ENCODE assay signal across 14 cellular contexts in the genomic region with DNA sequence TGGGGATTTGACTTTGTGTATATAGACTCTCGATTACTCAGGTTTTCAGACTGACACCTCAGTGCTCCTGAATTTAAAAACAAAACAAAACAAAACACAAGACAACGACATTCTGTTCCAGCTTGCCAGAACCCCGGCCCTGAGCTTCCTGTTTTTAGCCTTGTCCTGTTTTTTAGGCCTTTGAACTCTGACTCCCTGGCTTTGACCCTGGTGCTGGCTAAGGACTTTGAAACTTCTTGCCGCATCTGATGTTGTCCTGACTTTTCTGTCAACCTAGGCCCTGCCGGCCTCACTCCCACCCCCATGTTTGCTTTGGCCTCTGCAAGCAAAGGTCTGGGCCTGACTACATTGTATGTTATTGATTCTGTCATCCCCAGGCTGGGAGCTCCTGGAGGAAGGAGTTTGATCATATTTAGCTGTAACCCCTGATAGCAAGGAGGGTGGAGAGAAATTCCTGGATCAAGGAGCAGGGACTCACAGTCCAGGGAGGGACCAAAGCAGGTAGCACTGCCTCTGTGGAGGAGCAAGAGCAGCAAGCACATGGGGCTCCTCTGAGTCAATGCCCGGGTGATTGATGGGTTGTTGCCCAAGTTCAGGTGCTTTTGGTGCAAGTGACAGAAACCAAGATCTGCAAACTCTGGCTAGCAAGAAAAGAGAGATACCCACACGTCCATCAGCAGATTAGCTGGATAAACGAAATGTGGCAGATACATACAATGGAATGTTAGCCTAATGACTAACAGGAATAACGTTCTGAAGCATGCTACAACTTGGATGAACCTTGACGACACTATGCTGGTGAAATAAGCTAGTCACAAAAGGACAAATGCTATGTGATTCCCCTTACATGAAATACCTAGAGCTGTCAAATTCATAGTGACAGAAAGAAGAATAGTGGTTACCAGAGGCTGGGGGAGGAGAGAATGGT. TPM values are rescaled to one million over a fixed set of nuclear protein-coding genes. Genes with fewer than 3 reads are reported as not detected.
DNase-seq lines count a peak whose midpoint lies in the region; ATAC-seq and TF ChIP-seq lines count a peak whose summit lies in the region.
"Had no signal": no experiment of that assay in that cellular context is flagged by ENCODE, and none has a peak within 500 bp of the region (broad histone marks: within the 10 kb centered on the region; RNA-seq: fewer than 3 reads in every experiment).

No MANE protein-coding gene starts in this region.

- no peaks in the 10 kb centered on the region for H3K9me3 Mint-ChIP-seq in natural killer cell treated with Interleukin-12 subunit alpha and Interleukin-12 subunit beta and Interleukin-15 and Interleukin-18, amount 100 ng/mL, for 72 hours
- no peaks in the 10 kb centered on the region for H3K9me3 Mint-ChIP-seq in natural killer cell
- no peaks in the 10 kb centered on the region for H3K9me3 Mint-ChIP-seq in T-cell
- H3K9me3 Mint-ChIP-seq: naive B cell had no signal

- H3K27me3 Mint-ChIP-seq in natural killer cell treated with Interleukin-12 subunit alpha and Interleukin-12 subunit beta and Interleukin-15 and Interleukin-18, amount 100 ng/mL, for 72 hours: no peaks in the 10 kb centered on the region
- H3K27me3 Mint-ChIP-seq in natural killer cell (ENCODE audit: low read depth in 2 of 2) (no peaks in the 10 kb centered on the region), T-cell (peaks cover 0 to 7% of the 10 kb centered on the region in 2 donors)

- H3K27me3 ChIP-seq in MM.1S (replicated peaks; ENCODE audit: insufficient read depth, low read length): no peaks in the 10 kb centered on the region

- H3K36me3 Mint-ChIP-seq in natural killer cell treated with Interleukin-12 subunit alpha and Interleukin-12 subunit beta and Interleukin-15 and Interleukin-18, amount 100 ng/mL, for 72 hours: no peaks in the 10 kb centered on the region
- no peaks in the 10 kb centered on the region for H3K36me3 Mint-ChIP-seq in natural killer cell
- no peaks in the 10 kb centered on the region for H3K36me3 Mint-ChIP-seq in T-cell
- H3K36me3 Mint-ChIP-seq: naive B cell had no signal

- H3K4me1 Mint-ChIP-seq in natural killer cell treated with Interleukin-12 subunit alpha and Interleukin-12 subunit beta and Interleukin-15 and Interleukin-18, amount 100 ng/mL, for 72 hours (ENCODE audit: low read depth in 2 of 2): peaks cover 38 to 42% of the 10 kb centered on the region in 2 donors
- H3K4me1 Mint-ChIP-seq in natural killer cell (peaks cover 29 to 46% of the 10 kb centered on the region in 2 donors), T-cell (peaks cover 0 to 6% (median 4%) of the 10 kb centered on the region in 3 donors)

- H3K4me3 ChIP-seq in choroid plexus epithelial cell (ENCODE audit: low read depth, low read length): no peak overlapping the region
- no peak overlapping the region for H3K4me3 ChIP-seq in MM.1S (ENCODE audit: low read length)

- H3K27ac ChIP-seq in MM.1S (ENCODE audit: low read length): no peak overlapping the region
- H3K27ac ChIP-seq: VCaP had no signal

- intact Hi-C loops in natural killer cell (cut with micrococcal nuclease): loop anchor here (2.0 kb wide), 1 partner anchor 93 kb away; no protein-coding TSS in a partner anchor

- no peak overlapping the region for H2AFZ ChIP-seq in MM.1S (ENCODE audit: low read length)

- DNase-seq in natural killer cell treated with Interleukin-12 subunit alpha and Interleukin-12 subunit beta and Interleukin-15 and Interleukin-18, amount 100 ng/mL, for 72 hours (ENCODE audit: low spot score): no peak
- DNase-seq in natural killer cell: no peak
- DNase-seq in choroid plexus epithelial cell (ENCODE audit: low read depth): peak; percentile 47
- peak; percentile 94 for DNase-seq in left lobe of liver (ENCODE audit: low spot score)
- peak; percentile 48 for DNase-seq in ureter (ENCODE audit: low spot score)
- no peak for DNase-seq in COLO829 (ENCODE audit: low spot score)
- DNase-seq in MM.1S: no peak
- no peak for DNase-seq in T-cell
- DNase-seq: DND-41; hippocampal formation; naive B cell; stimulated activated naive CD4-positive, alpha-beta T cell had no signal

- CTCF ChIA-PET in T-cell (lab: Charles Lee): interaction anchor here in 1 of 2 donors (0.6 kb wide), 1 partner anchor 11 kb away, joined by 3 read pairs; no protein-coding TSS in a partner anchor

- H3K4me3 Mint-ChIP-seq in natural killer cell treated with Interleukin-12 subunit alpha and Interleukin-12 subunit beta and Interleukin-15 and Interleukin-18, amount 100 ng/mL, for 72 hours: no peak overlapping the region
- H3K4me3 Mint-ChIP-seq in natural killer cell (no peak overlapping the region), T-cell (no peak overlapping the region)

- H3K9ac ChIP-seq in MM.1S (ENCODE audit: low read length): no peak overlapping the region

- H3K9me2 ChIP-seq in MM.1S (replicated peaks; ENCODE audit: insufficient read depth, low read length): no peaks in the 10 kb centered on the region

- H3F3A ChIP-seq in MM.1S (ENCODE audit: insufficient read depth, low read length): no peaks in the 10 kb centered on the region

- no peak overlapping the region for H3K4me2 ChIP-seq in MM.1S (ENCODE audit: low read depth, low read length)

- POLR2A ChIA-PET in T-cell (lab: Charles Lee): interaction anchor here in 1 of 2 donors (0.6 kb wide), 1 partner anchor 54 kb away, joined by 6 read pairs; no protein-coding TSS in a partner anchor

- TF ChIP-seq CTCF in natural killer cell (IDR thresholded peaks at IDR 0.05) (no peak), choroid plexus epithelial cell (conservative IDR thresholded peaks at IDR 0.05; ENCODE audit: low read depth, low read length) (no peak), MM.1S (IDR thresholded peaks at IDR 0.05; ENCODE audit: low read length) (no peak)

- no peaks in the 10 kb centered on the region for H3K9me3 ChIP-seq in MM.1S (replicated peaks; ENCODE audit: insufficient read depth, low read length)

- no peaks in the 10 kb centered on the region for H3K79me2 ChIP-seq in MM.1S (ENCODE audit: low read length)

- ATAC-seq in natural killer cell treated with Interleukin-12 subunit alpha and Interleukin-12 subunit beta and Interleukin-15 and Interleukin-18, amount 100 ng/mL, for 72 hours: no peak
- ATAC-seq in natural killer cell: no peak
- peak; percentile 71 for ATAC-seq in left lobe of liver
- ATAC-seq in T-cell (replicated peaks in 1 of 4): no peak

- peak overlapping the region; percentile 7 to 17 for H3K27ac Mint-ChIP-seq in natural killer cell treated with Interleukin-12 subunit alpha and Interleukin-12 subunit beta and Interleukin-15 and Interleukin-18, amount 100 ng/mL, for 72 hours
- H3K27ac Mint-ChIP-seq in natural killer cell (peak overlapping the region in 1 of 2 donors; percentile 18), T-cell (no peak overlapping the region)

- H3K4me1 ChIP-seq in MM.1S (ENCODE audit: low read length): peaks cover 15% of the 10 kb centered on the region

- no peaks in the 10 kb centered on the region for H3K36me3 ChIP-seq in MM.1S (replicated peaks; ENCODE audit: insufficient read depth, low read length)

- H4K20me1 ChIP-seq in MM.1S (ENCODE audit: insufficient read depth, low read length): no peaks in the 10 kb centered on the region

RNA-seq across cellular contexts. Expression of gene CCL16, which starts 7.7 kb away (rescaled TPM):
- not detected for total RNA-seq in natural killer cell treated with Interleukin-12 subunit alpha and Interleukin-12 subunit beta and Interleukin-15 and Interleukin-18, amount 100 ng/mL, for 72 hours
- not detected for total RNA-seq in natural killer cell
- total RNA-seq in left lobe of liver: 31.1 TPM
- 1.6 TPM for total RNA-seq in ureter
- total RNA-seq in T-cell: not detected

RNA-seq across cellular contexts. Expression of gene CCL14, which starts 12.9 kb away (rescaled TPM):
- total RNA-seq in natural killer cell treated with Interleukin-12 subunit alpha and Interleukin-12 subunit beta and Interleukin-15 and Interleukin-18, amount 100 ng/mL, for 72 hours: not detected
- total RNA-seq in natural killer cell (not detected), left lobe of liver (16.9 TPM), ureter (46.9 TPM), T-cell (not detected)

RNA-seq across cellular contexts. Expression of gene CCL15, which starts 27.8 kb away (rescaled TPM):
- total RNA-seq in natural killer cell treated with Interleukin-12 subunit alpha and Interleukin-12 subunit beta and Interleukin-15 and Interleukin-18, amount 100 ng/mL, for 72 hours: not detected
- total RNA-seq in natural killer cell (not detected), left lobe of liver (13.8 TPM), ureter (37.7 TPM), T-cell (not detected)
- total RNA-seq: dermis microvascular lymphatic vessel endothelial cell had no signal

RNA-seq across cellular contexts. Expression of gene LYZL6, which starts 30.1 kb away (rescaled TPM):
- not detected for total RNA-seq in natural killer cell treated with Interleukin-12 subunit alpha and Interleukin-12 subunit beta and Interleukin-15 and Interleukin-18, amount 100 ng/mL, for 72 hours
- not detected for total RNA-seq in natural killer cell
- not detected for total RNA-seq in left lobe of liver
- total RNA-seq in ureter: not detected
- not detected for total RNA-seq in T-cell
- total RNA-seq: dermis microvascular lymphatic vessel endothelial cell had no signal

RNA-seq across cellular contexts. Expression of gene RDM1, which starts 43.0 kb away (rescaled TPM):
- 1 to 10 TPM; 1.3 to 3.5 TPM for total RNA-seq in natural killer cell treated with Interleukin-12 subunit alpha and Interleukin-12 subunit beta and Interleukin-15 and Interleukin-18, amount 100 ng/mL, for 72 hours
- total RNA-seq in natural killer cell: under 1 TPM; 0.48 to 1.00 (median 0.61) TPM
- total RNA-seq in left lobe of liver: not detected
- 1.1 TPM for total RNA-seq in ureter
- total RNA-seq in T-cell: 1 to 10 TPM in 2 of 5 donors, under 1 TPM in 3; 0.40 to 1.5 (median 0.83) TPM

Comparison
In these comparisons a context has a peak if more than half of its experiments do, and no peak if none do; other contexts are left out.
1. DNase-seq: peak in choroid plexus epithelial cell (single experiment), left lobe of liver (single experiment) and ureter (single experiment); none in natural killer cell treated with Interleukin-12 subunit alpha and Interleukin-12 subunit beta and Interleukin-15 and Interleukin-18, amount 100 ng/mL, for 72 hours (single experiment), natural killer cell (single experiment), COLO829 (single experiment), MM.1S (single experiment) and T-cell (0 of 34).
2. H3K27ac Mint-ChIP-seq: peak in natural killer cell treated with Interleukin-12 subunit alpha and Interleukin-12 subunit beta and Interleukin-15 and Interleukin-18, amount 100 ng/mL, for 72 hours (2 of 2); none in T-cell (0 of 2).
3. RNA of gene CCL16, which starts 7.7 kb away (total RNA-seq): 31.1 TPM in left lobe of liver (single experiment); 1.6 TPM in ureter (single experiment), not detected in natural killer cell treated with Interleukin-12 subunit alpha and Interleukin-12 subunit beta and Interleukin-15 and Interleukin-18, amount 100 ng/mL, for 72 hours, not detected in natural killer cell and not detected in T-cell; every median in the first group is over 10 times any median in the second.
4. RNA of gene CCL14, which starts 12.9 kb away (total RNA-seq): 46.9 TPM in ureter (single experiment) and 16.9 TPM in left lobe of liver (single experiment); not detected in natural killer cell treated with Interleukin-12 subunit alpha and Interleukin-12 subunit beta and Interleukin-15 and Interleukin-18, amount 100 ng/mL, for 72 hours, not detected in natural killer cell and not detected in T-cell; every median in the first group is over 10 times any median in the second.
5. RNA of gene CCL15, which starts 27.8 kb away (total RNA-seq): 37.7 TPM in ureter (single experiment) and 13.8 TPM in left lobe of liver (single experiment); not detected in natural killer cell treated with Interleukin-12 subunit alpha and Interleukin-12 subunit beta and Interleukin-15 and Interleukin-18, amount 100 ng/mL, for 72 hours, not detected in natural killer cell and not detected in T-cell; every median in the first group is over 10 times any median in the second.